2 cellular contexts compared by ENCODE assay signal in genomic region chr2:64296695-64297346, GRCh38.
TF ChIP-seq lines count a peak whose summit lies in the region.

No MANE protein-coding gene starts in this region.

TF ChIP-seq in SK-N-SH, 30 proteins besides CTCF, POLR2A, EP300 and RAD21 (continued from another document):
- TF ChIP-seq, protein P1, sequence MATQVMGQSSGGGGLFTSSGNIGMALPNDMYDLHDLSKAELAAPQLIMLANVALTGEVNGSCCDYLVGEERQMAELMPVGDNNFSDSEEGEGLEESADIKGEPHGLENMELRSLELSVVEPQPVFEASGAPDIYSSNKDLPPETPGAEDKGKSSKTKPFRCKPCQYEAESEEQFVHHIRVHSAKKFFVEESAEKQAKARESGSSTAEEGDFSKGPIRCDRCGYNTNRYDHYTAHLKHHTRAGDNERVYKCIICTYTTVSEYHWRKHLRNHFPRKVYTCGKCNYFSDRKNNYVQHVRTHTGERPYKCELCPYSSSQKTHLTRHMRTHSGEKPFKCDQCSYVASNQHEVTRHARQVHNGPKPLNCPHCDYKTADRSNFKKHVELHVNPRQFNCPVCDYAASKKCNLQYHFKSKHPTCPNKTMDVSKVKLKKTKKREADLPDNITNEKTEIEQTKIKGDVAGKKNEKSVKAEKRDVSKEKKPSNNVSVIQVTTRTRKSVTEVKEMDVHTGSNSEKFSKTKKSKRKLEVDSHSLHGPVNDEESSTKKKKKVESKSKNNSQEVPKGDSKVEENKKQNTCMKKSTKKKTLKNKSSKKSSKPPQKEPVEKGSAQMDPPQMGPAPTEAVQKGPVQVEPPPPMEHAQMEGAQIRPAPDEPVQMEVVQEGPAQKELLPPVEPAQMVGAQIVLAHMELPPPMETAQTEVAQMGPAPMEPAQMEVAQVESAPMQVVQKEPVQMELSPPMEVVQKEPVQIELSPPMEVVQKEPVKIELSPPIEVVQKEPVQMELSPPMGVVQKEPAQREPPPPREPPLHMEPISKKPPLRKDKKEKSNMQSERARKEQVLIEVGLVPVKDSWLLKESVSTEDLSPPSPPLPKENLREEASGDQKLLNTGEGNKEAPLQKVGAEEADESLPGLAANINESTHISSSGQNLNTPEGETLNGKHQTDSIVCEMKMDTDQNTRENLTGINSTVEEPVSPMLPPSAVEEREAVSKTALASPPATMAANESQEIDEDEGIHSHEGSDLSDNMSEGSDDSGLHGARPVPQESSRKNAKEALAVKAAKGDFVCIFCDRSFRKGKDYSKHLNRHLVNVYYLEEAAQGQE (IDR thresholded peaks at IDR 0.05; ENCODE audit: low read depth, low read length) = peak; percentile 94

TF ChIP-seq in SK-N-SH treated with all-trans-retinoic acid at 6 μM for 48 hours, 23 proteins besides CTCF, POLR2A, EP300 and RAD21 (continued from another document):
- TF ChIP-seq, protein P2, sequence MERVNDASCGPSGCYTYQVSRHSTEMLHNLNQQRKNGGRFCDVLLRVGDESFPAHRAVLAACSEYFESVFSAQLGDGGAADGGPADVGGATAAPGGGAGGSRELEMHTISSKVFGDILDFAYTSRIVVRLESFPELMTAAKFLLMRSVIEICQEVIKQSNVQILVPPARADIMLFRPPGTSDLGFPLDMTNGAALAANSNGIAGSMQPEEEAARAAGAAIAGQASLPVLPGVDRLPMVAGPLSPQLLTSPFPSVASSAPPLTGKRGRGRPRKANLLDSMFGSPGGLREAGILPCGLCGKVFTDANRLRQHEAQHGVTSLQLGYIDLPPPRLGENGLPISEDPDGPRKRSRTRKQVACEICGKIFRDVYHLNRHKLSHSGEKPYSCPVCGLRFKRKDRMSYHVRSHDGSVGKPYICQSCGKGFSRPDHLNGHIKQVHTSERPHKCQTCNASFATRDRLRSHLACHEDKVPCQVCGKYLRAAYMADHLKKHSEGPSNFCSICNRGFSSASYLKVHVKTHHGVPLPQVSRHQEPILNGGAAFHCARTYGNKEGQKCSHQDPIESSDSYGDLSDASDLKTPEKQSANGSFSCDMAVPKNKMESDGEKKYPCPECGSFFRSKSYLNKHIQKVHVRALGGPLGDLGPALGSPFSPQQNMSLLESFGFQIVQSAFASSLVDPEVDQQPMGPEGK (CRISPR knock-in tag; IDR thresholded peaks at IDR 0.05; ENCODE audit: borderline replicate concordance) = no peak
